Comparison of ENCODE assay signal across 8 cellular contexts in the genomic region with DNA sequence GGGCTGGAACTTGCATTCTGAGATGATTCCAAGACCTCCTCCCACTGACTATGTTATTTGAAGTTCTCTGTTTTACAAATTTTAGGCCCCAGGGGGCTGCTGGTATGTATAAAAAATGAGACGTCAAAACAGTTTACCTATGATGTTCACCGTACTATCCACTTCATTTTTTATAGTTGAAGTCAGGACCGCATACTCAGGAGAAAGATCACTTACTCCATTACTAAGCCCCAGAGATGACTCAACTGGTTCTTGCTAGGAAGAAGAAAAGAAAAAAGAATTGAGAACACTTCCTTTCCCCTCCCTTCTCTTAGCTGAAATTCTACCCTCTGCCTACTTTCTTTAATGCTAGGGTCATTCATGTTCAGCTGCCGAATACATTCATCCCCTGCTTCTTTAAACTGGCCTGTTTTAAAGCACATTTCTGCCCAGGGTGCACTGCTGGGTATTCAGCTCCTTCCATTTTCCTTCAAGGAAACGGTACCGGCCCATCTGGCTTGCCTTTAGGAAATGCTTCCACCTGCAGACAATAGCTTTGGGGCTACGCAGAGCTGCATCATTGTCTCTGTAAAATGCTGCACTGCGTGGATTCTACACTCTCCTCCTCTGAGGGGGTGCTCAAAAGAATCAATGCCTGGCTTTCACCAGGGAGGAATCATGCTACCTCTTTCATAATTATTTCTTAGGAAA.
A peak's percentile ranks its signal among the peaks of the same experiment; 100 is the strongest.
DNase-seq lines count a peak whose midpoint lies in the region; ATAC-seq and TF ChIP-seq lines count a peak whose summit lies in the region.

No MANE protein-coding gene starts in this region.

- H3K9me3 ChIP-seq in muscle layer of duodenum (ENCODE audit: control insufficient read depth in 1 of 2, low read length in 2 of 2) (no peaks in the 10 kb centered on the region), body of pancreas (no peaks in the 10 kb centered on the region)

- no peak overlapping the region for H3K4me3 ChIP-seq in cardiac fibroblast (replicated peaks in 1 of 2; ENCODE audit: low read depth in 2 of 2, low read length in 2 of 2)
- no peak overlapping the region for H3K4me3 ChIP-seq in muscle layer of duodenum (ENCODE audit: low read depth in 1 of 2, low read length in 2 of 2)
- H3K4me3 ChIP-seq in body of pancreas = no peak overlapping the region

- peak; percentile 56 for DNase-seq in AG08395 (ENCODE audit: low spot score)
- peak; percentile 82 for DNase-seq in HT1080 (ENCODE audit: low read depth)
- peak; percentile 71 to 87 for DNase-seq in cardiac fibroblast (ENCODE audit: low read depth in 2 of 2)
- DNase-seq in body of pancreas = no peak
- DNase-seq in NCI-H510A (lab: John Stamatoyannopoulos, UW) = no peak

- ATAC-seq in HG03354 (IDR thresholded peaks at IDR 0.05; ENCODE audit: poor library complexity, severe bottlenecking, unreplicated experiment) (no peak), body of pancreas (no peak), GM18517 (IDR thresholded peaks at IDR 0.05; ENCODE audit: unreplicated experiment) (no peak)

- peaks cover 16 to 24% of the 10 kb centered on the region in 2 donors for H3K36me3 ChIP-seq in muscle layer of duodenum (ENCODE audit: control insufficient read depth in 1 of 2, insufficient read depth in 2 of 2, low read length in 2 of 2)
- peaks cover 3 to 5% of the 10 kb centered on the region in 2 donors for H3K36me3 ChIP-seq in body of pancreas (replicated peaks in 1 of 2; ENCODE audit: insufficient read depth in 1 of 2, low read depth in 2 of 2)

- WGBS in body of pancreas, 2 donors = 86 to 91% methylated on average over 8 of the region's 8 CpGs

- intact Hi-C loops in body of pancreas (cut with DNase I) = no loop called here

- H3K27me3 ChIP-seq in muscle layer of duodenum (ENCODE audit: low read depth, low read length) (no peaks in the 10 kb centered on the region), body of pancreas (no peaks in the 10 kb centered on the region)

- H3K27ac ChIP-seq in muscle layer of duodenum (ENCODE audit: low read length) (peak overlapping the region; percentile 76), body of pancreas (no peak overlapping the region)

- TF ChIP-seq POLR2A in body of pancreas (IDR thresholded peaks at IDR 0.05) = no peak

- TF ChIP-seq CTCF in cardiac fibroblast (IDR thresholded peaks at IDR 0.05; ENCODE audit: low read depth, low read length) = no peak
- TF ChIP-seq CTCF in body of pancreas (IDR thresholded peaks at IDR 0.05) = no peak

- H3K4me1 ChIP-seq in muscle layer of duodenum (ENCODE audit: control insufficient read depth in 1 of 2, insufficient read depth in 2 of 2, low read length in 2 of 2) (peaks cover 10 to 28% of the 10 kb centered on the region in 2 donors), body of pancreas (no peaks in the 10 kb centered on the region)

Comparison
In these comparisons a context has a peak if more than half of its experiments do, and no peak if none do; other contexts are left out.
1. DNase-seq: peak in AG08395 (single experiment), HT1080 (single experiment) and cardiac fibroblast (2 of 2); none in body of pancreas (0 of 4) and NCI-H510A (single experiment).